Comparison of ENCODE assay signal across 2 cellular contexts in genomic region chr18:69162649-69163048, GRCh38.
TF ChIP-seq lines count a peak whose summit lies in the region.

No MANE protein-coding gene starts in this region.

TF ChIP-seq in IMR-90, 13 proteins besides CTCF, POLR2A, EP300 and RAD21 (continued from another document):
- no peak for TF ChIP-seq FOS (IDR thresholded peaks at IDR 0.05; ENCODE audit: low read depth, low read length)
- TF ChIP-seq ELK1 (IDR thresholded peaks at IDR 0.05; ENCODE audit: borderline replicate concordance, low read depth, low read length): no peak
- no peak for TF ChIP-seq USF2 (IDR thresholded peaks at IDR 0.05; ENCODE audit: low read depth, low read length)
- no peak for TF ChIP-seq RFX5 (IDR thresholded peaks at IDR 0.05; ENCODE audit: low read depth, low read length)
- no peak for TF ChIP-seq RCOR1 (IDR thresholded peaks at IDR 0.05; ENCODE audit: insufficient replicate concordance, low read length)
- TF ChIP-seq BHLHE40 (IDR thresholded peaks at IDR 0.05; ENCODE audit: low read depth, low read length): no peak
- no peak for TF ChIP-seq MXI1 (IDR thresholded peaks at IDR 0.05; ENCODE audit: borderline replicate concordance, low read depth, low read length)
- no peak for TF ChIP-seq MAZ (IDR thresholded peaks at IDR 0.05; ENCODE audit: borderline replicate concordance, low read depth, low read length)
- no peak for TF ChIP-seq MAFK (IDR thresholded peaks at IDR 0.05; ENCODE audit: low read depth, low read length)
- no peak for TF ChIP-seq CHD1 (IDR thresholded peaks at IDR 0.05; ENCODE audit: low read depth, low read length)
- no peak for TF ChIP-seq CEBPB (IDR thresholded peaks at IDR 0.05; ENCODE audit: low read depth, low read length)
TF ChIP-seq in IMR-90: peak in this region for 0.

TF ChIP-seq in SK-N-SH treated with all-trans-retinoic acid at 6 μM for 48 hours, 23 proteins besides CTCF, POLR2A, EP300 and RAD21 (continued from another document):
- TF ChIP-seq POU6F1 (CRISPR knock-in tag; IDR thresholded peaks at IDR 0.05; ENCODE audit: borderline replicate concordance, low read depth) (no peak), TCF4 (CRISPR knock-in tag; IDR thresholded peaks at IDR 0.05; ENCODE audit: borderline replicate concordance) (no peak), OSR1 (CRISPR knock-in tag; IDR thresholded peaks at IDR 0.05) (no peak), CSDC2 (CRISPR knock-in tag; IDR thresholded peaks at IDR 0.05) (no peak), ESRRG (CRISPR knock-in tag; IDR thresholded peaks at IDR 0.05) (no peak), RARB (CRISPR knock-in tag; IDR thresholded peaks at IDR 0.05) (no peak), ZC3H10 (CRISPR knock-in tag; IDR thresholded peaks at IDR 0.05) (no peak), TOX (CRISPR knock-in tag; IDR thresholded peaks at IDR 0.05; ENCODE audit: borderline replicate concordance) (no peak), SNAI2 (CRISPR knock-in tag; IDR thresholded peaks at IDR 0.05) (no peak), ARNTL (CRISPR knock-in tag; IDR thresholded peaks at IDR 0.05; ENCODE audit: borderline replicate concordance, low read depth) (no peak), ZNF8 (CRISPR knock-in tag; IDR thresholded peaks at IDR 0.05) (no peak), BACH2 (CRISPR knock-in tag; IDR thresholded peaks at IDR 0.05; ENCODE audit: borderline replicate concordance) (no peak), ISL1 (CRISPR knock-in tag; IDR thresholded peaks at IDR 0.05) (no peak)
